In the genomic region with DNA sequence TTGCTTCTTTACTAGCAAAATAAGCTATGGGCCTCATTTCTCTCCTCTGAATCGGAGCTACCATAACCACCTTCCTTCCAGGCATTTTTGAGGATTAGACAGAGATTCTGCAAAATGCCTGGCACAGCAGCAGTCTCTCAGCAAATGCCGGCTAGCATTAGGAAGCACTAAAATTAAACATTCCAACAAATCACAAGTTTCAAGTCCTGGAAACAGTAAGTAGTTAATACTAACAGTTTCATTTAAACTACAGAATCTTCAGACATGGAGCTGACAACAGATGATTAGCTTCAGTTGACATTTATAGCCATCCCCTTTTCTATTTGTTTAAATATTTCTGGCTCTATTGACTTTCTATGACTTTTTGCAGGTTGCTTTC, we compare ENCODE assay signal across 17 cellular contexts.
DNase-seq lines count a peak whose midpoint lies in the region; ATAC-seq, FAIRE-seq and TF ChIP-seq lines count a peak whose summit lies in the region.
"Had no signal": no experiment of that assay in that cellular context is flagged by ENCODE, and none has a peak within 500 bp of the region (broad histone marks: within the 10 kb centered on the region; RNA-seq: fewer than 3 reads in every experiment).

No MANE protein-coding gene starts in this region.

- H4K20me1 ChIP-seq in Karpas-422 (ENCODE audit: insufficient read depth, low read depth, low read length) = no peaks in the 10 kb centered on the region

- H3K79me2 ChIP-seq in Karpas-422 (ENCODE audit: low read length) (no peaks in the 10 kb centered on the region), parathyroid adenoma (peaks cover 14% of the 10 kb centered on the region)

- no peak overlapping the region for H3K9ac ChIP-seq in Karpas-422 (ENCODE audit: low read length)
- H3K9ac ChIP-seq in parathyroid adenoma = no peak overlapping the region

- H3K4me3 ChIP-seq in A549 (no peak overlapping the region), Karpas-422 (ENCODE audit: low read length) (no peak overlapping the region), coronary artery (peak overlapping the region; percentile 47), parathyroid adenoma (ENCODE audit: low read depth, low read length) (no peak overlapping the region)
- H3K4me3 ChIP-seq: MG63, SJSA1, suprapubic skin had no signal

- POLR2A ChIA-PET in A549 (lab: Yijun Ruan, JAX) = no interaction called here

- no peak for TF ChIP-seq RAD21 in A549 (conservative IDR thresholded peaks at IDR 0.05 in 1 of 2, IDR thresholded peaks at IDR 0.05 in 1 of 2)

- CTCF ChIA-PET in A549 (lab: Yijun Ruan, JAX) = interaction anchor here (1.0 to 1.2 kb wide), 2 partner anchors 9 to 424 kb away, joined by 3 read pairs; no protein-coding TSS in a partner anchor

- DNase-seq in A549 (ENCODE audit: low read depth in 1 of 2, low spot score in 1 of 2) = no peak
- DNase-seq in Karpas-422 = no peak
- no peak for DNase-seq in coronary artery (ENCODE audit: low spot score)
- DNase-seq in RCC 7860 (ENCODE audit: low spot score) = no peak
- DNase-seq: activated CD4-positive, alpha-beta T cell treated with anti-CD3 and anti-CD28 coated beads, Interleukin-2, amount 50 U/mL, for 48 hours; activated effector memory CD4-positive, alpha-beta T cell treated with anti-CD3 and anti-CD28 coated beads, Interleukin-2, amount 50 U/mL, for 16 hours; effector CD8-positive, alpha-beta T cell; stimulated activated CD4-positive, alpha-beta T cell treated with anti-CD3 and anti-CD28 coated beads, Interleukin-12 subunit alpha, Interleukin-12 subunit beta, amount 100 ng/mL, for 4 hours had no signal

- no peak for TF ChIP-seq POLR2A in A549 (IDR thresholded peaks at IDR 0.05; ENCODE audit: low read length)

- 92% methylated on average over 2 of the region's 2 CpGs for WGBS in A549 (ENCODE audit: missing lambda C conversion rate)

- H2AFZ ChIP-seq in Karpas-422 (ENCODE audit: low read length) (no peak overlapping the region), parathyroid adenoma (no peak overlapping the region)

- peak overlapping the region; percentile 50 for H3K4me2 ChIP-seq in A549
- peak overlapping the region; percentile 3 for H3K4me2 ChIP-seq in Karpas-422 (ENCODE audit: low read depth, low read length, poor library complexity, severe bottlenecking)
- H3K4me2 ChIP-seq in parathyroid adenoma (ENCODE audit: low read length) = no peak overlapping the region

- no peak for TF ChIP-seq EP300 in A549 (IDR thresholded peaks at IDR 0.05)

- H3K27me3 ChIP-seq in Karpas-422 (ENCODE audit: low read length) (no peaks in the 10 kb centered on the region), parathyroid adenoma (ENCODE audit: control insufficient read depth, insufficient read depth, low read length) (no peaks in the 10 kb centered on the region)
- H3K27me3 ChIP-seq: MG63, SJSA1, suprapubic skin had no signal

- H3K9me2 ChIP-seq in Karpas-422 (replicated peaks; ENCODE audit: insufficient read depth, low read length) = no peaks in the 10 kb centered on the region

- peak overlapping the region; percentile 45 to 80; a peak in 4 of 6 replicates for H3K27ac ChIP-seq in A549
- H3K27ac ChIP-seq in Karpas-422 (ENCODE audit: low read length) = no peak overlapping the region
- peak overlapping the region in 1 of 2 donors; percentile 61 for H3K27ac ChIP-seq in coronary artery
- peak overlapping the region; percentile 6 for H3K27ac ChIP-seq in parathyroid adenoma
- H3K27ac ChIP-seq: C4-2B, SJSA1, suprapubic skin had no signal

- H3K36me3 ChIP-seq in Karpas-422 (ENCODE audit: insufficient read depth, low read length) (no peaks in the 10 kb centered on the region), parathyroid adenoma (ENCODE audit: control insufficient read depth, insufficient read depth, low read length) (no peaks in the 10 kb centered on the region)
- H3K36me3 ChIP-seq: MG63, SJSA1, suprapubic skin had no signal

- no peak for FAIRE-seq in A549 (lab: Jason Lieb, UNC)
- no peak for FAIRE-seq in RCC 7860 (lab: Jason Lieb, UNC)

- H3K4me1 ChIP-seq in A549 = peaks cover 57% of the 10 kb centered on the region
- peaks cover 38% of the 10 kb centered on the region for H3K4me1 ChIP-seq in Karpas-422 (ENCODE audit: low read length)
- H3K4me1 ChIP-seq in parathyroid adenoma = peaks cover 26% of the 10 kb centered on the region
- H3K4me1 ChIP-seq: suprapubic skin had no signal

- no peaks in the 10 kb centered on the region for H3K9me3 ChIP-seq in A549
- no peaks in the 10 kb centered on the region for H3K9me3 ChIP-seq in Karpas-422 (ENCODE audit: low read length)
- H3K9me3 ChIP-seq in parathyroid adenoma (ENCODE audit: control insufficient read depth, low read length) = no peaks in the 10 kb centered on the region
- H3K9me3 ChIP-seq: MG63, SJSA1, suprapubic skin had no signal

- TF ChIP-seq CTCF in A549 (IDR thresholded peaks at IDR 0.05) = no peak
- no peak for TF ChIP-seq CTCF in coronary artery (IDR thresholded peaks at IDR 0.05)
- no peak for TF ChIP-seq CTCF in parathyroid adenoma (IDR thresholded peaks at IDR 0.05)

- ATAC-seq in A549 (no peak), HG03139 (IDR thresholded peaks at IDR 0.05; ENCODE audit: unreplicated experiment) (no peak), HG03460 (IDR thresholded peaks at IDR 0.05; ENCODE audit: unreplicated experiment) (no peak), HG03442 (IDR thresholded peaks at IDR 0.05; ENCODE audit: unreplicated experiment) (no peak)
- ATAC-seq: esophagus mucosa had no signal

TF ChIP-seq in A549, 52 proteins besides CTCF, POLR2A, EP300 and RAD21:
- TF ChIP-seq RNF2 (IDR thresholded peaks at IDR 0.05; ENCODE audit: borderline replicate concordance, low read depth) = no peak
- no peak for TF ChIP-seq TP53 (CRISPR knock-in tag; IDR thresholded peaks at IDR 0.05)
- TF ChIP-seq ZNF302 (CRISPR knock-in tag; IDR thresholded peaks at IDR 0.05) = no peak
- TF ChIP-seq CBX2 (IDR thresholded peaks at IDR 0.05; ENCODE audit: borderline replicate concordance, low read depth) = no peak
- TF ChIP-seq MYC (IDR thresholded peaks at IDR 0.05; ENCODE audit: borderline replicate concordance, low read length) = no peak
- no peak for TF ChIP-seq RARB (CRISPR knock-in tag; IDR thresholded peaks at IDR 0.05)
